ENCODE assay signal across 9 cellular contexts in the genomic region with DNA sequence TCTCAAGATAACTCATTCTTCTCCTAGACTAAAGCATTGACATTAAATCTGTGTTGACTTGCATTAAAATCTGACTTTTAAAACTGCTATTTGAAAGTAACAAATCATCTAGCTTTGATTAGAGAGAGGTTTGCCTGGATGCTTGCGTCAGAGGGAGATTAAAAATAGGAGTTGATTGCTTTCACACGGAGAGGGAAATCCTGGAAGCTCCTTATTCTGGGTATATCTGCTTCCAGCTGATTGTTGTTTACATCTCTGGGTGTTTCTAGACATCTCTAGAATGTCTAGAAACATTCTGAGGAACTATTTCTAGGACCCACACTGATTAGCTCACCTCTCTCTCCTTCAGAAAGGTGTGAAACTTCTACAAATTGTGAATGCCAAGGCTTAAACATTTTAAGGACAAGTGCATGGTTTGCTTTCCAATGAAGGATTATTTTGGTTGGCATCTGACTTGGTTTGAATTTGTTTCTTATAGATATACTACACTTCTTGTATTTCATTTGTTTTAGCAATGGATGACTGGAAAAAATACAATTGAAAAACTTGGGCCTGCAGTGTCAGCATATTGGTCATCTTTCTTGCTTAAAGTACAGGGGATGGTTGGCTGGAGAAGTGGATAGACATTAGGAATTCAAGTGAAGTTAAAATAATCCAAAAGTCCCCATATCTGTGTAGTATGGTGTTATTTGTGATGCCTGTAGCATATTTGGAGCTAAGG. TPM values are rescaled to one million over a fixed set of nuclear protein-coding genes. Genes with fewer than 3 reads are reported as not detected.
A peak's percentile ranks its signal among the peaks of the same experiment; 100 is the strongest.
DNase-seq lines count a peak whose midpoint lies in the region; ATAC-seq, FAIRE-seq and TF ChIP-seq lines count a peak whose summit lies in the region.
"Had no signal": no experiment of that assay in that cellular context is flagged by ENCODE, and none has a peak within 500 bp of the region (broad histone marks: within the 10 kb centered on the region; RNA-seq: fewer than 3 reads in every experiment).

No MANE protein-coding gene starts in this region.

- H3K36me3 Mint-ChIP-seq in CD8-positive, alpha-beta memory T cell: peaks cover 0 to 5% (median 5%) of the 10 kb centered on the region in 3 donors

- intact Hi-C loops in endothelial cell of umbilical vein (cut with micrococcal nuclease): loop anchor here (1.0 to 5.0 kb wide), 2 partner anchors 10 to 90 kb away; no protein-coding TSS in a partner anchor

- H3K9me3 Mint-ChIP-seq in CD8-positive, alpha-beta memory T cell: no peaks in the 10 kb centered on the region

- CTCF ChIA-PET in CD8-positive, alpha-beta memory T cell (lab: Charles Lee): no interaction called here
- CTCF ChIA-PET in endothelial cell of umbilical vein (lab: Charles Lee): interaction anchor here (0.6 to 8.9 kb wide), 4 partner anchors 11 to 135 kb away, joined by 3 to 261 read pairs (median 5); no protein-coding TSS in a partner anchor

- no peaks in the 10 kb centered on the region for H3K9me1 ChIP-seq in endothelial cell of umbilical vein (replicated peaks; ENCODE audit: control insufficient read depth, extremely low read depth, insufficient read depth, low read length)

- POLR2A ChIA-PET in CD8-positive, alpha-beta memory T cell (lab: Charles Lee): no interaction called here
- POLR2A ChIA-PET in endothelial cell of umbilical vein (lab: Charles Lee): interaction anchor here (0.6 kb wide), 1 partner anchor 30 kb away, joined by 6 read pairs; no protein-coding TSS in a partner anchor

- H3K9ac ChIP-seq in endothelial cell of umbilical vein (replicated peaks; ENCODE audit: extremely low read depth, insufficient read depth, low read length): no peak overlapping the region

- FAIRE-seq in endothelial cell of umbilical vein (lab: Jason Lieb, UNC): no peak
- no peak for FAIRE-seq in GM12892 (lab: Jason Lieb, UNC)

- H3K27me3 Mint-ChIP-seq in CD8-positive, alpha-beta memory T cell: peaks cover 0 to 1% of the 10 kb centered on the region in 2 donors

- peaks cover 55% of the 10 kb centered on the region for H3K4me1 ChIP-seq in CD8-positive, alpha-beta memory T cell (ENCODE audit: insufficient read depth, low read length)
- H3K4me1 ChIP-seq in Peyer's patch (peaks cover 0 to 35% (median 18%) of the 10 kb centered on the region in 4 donors), endothelial cell of umbilical vein (ENCODE audit: control insufficient read depth, extremely low read depth, insufficient read depth, low read length) (peaks cover 11% of the 10 kb centered on the region), osteoblast (ENCODE audit: insufficient read depth, low read length) (peaks cover 17% of the 10 kb centered on the region)

- H3K4me3 Mint-ChIP-seq in CD8-positive, alpha-beta memory T cell: peak overlapping the region in 6 of 7 donors; percentile 91 to 95 (median 94)

- peaks cover 58% of the 10 kb centered on the region for H3K79me2 ChIP-seq in endothelial cell of umbilical vein (ENCODE audit: control insufficient read depth, insufficient read depth, low read length)
- H3K79me2 ChIP-seq in osteoblast (ENCODE audit: insufficient read depth, low read length): peaks cover 62% of the 10 kb centered on the region

- no peaks in the 10 kb centered on the region for H3K27me3 ChIP-seq in CD8-positive, alpha-beta memory T cell (ENCODE audit: insufficient read depth, low read length, poor library complexity, severe bottlenecking)
- H3K27me3 ChIP-seq in Peyer's patch (no peaks in the 10 kb centered on the region), endothelial cell of umbilical vein (ENCODE audit: control insufficient read depth in 2 of 2, insufficient read depth in 2 of 2, low read length in 2 of 2) (no peaks in the 10 kb centered on the region), osteoblast (ENCODE audit: insufficient read depth, low read length) (no peaks in the 10 kb centered on the region)

- no TSS peak for BruUV-seq in endothelial cell of umbilical vein (replicated peaks; lab: Mats Ljungman, UMichigan)

- dilution Hi-C loops in endothelial cell of umbilical vein (cut with MboI; ENCODE audit: extremely low pct_ligation_motif_present, low sequenced_read_pairs): no loop called here

- peaks cover 7% of the 10 kb centered on the region for H4K20me1 ChIP-seq in endothelial cell of umbilical vein (replicated peaks; ENCODE audit: control insufficient read depth, extremely low read depth, insufficient read depth, low read length)
- H4K20me1 ChIP-seq in osteoblast (ENCODE audit: insufficient read depth, low read length): peaks cover 21% of the 10 kb centered on the region

- H3K4me2 ChIP-seq in endothelial cell of umbilical vein (ENCODE audit: insufficient read depth, low read length) (peak overlapping the region; percentile 96), osteoblast (ENCODE audit: insufficient read depth, low read length) (peak overlapping the region; percentile 97)

- no peak for ATAC-seq in HG02763 (IDR thresholded peaks at IDR 0.05; ENCODE audit: unreplicated experiment)

- H3K4me3 ChIP-seq in CD8-positive, alpha-beta memory T cell (ENCODE audit: low read length): peak overlapping the region; percentile 5
- H3K4me3 ChIP-seq in Peyer's patch (peak overlapping the region in 3 of 4 donors; percentile 76 to 97 (median 85)), endothelial cell of umbilical vein (replicated peaks in 1 of 3; ENCODE audit: insufficient read depth in 1 of 3, low read depth in 1 of 3, low read length in 3 of 3) (peak overlapping the region in 1 of 3 experiments; percentile 94), osteoblast (ENCODE audit: insufficient read depth, low read length) (no peak overlapping the region)

- H3K4me1 Mint-ChIP-seq in CD8-positive, alpha-beta memory T cell: peaks cover 45 to 56% (median 52%) of the 10 kb centered on the region in 3 donors

- H3K36me3 ChIP-seq in CD8-positive, alpha-beta memory T cell (ENCODE audit: insufficient read depth, low read length): no peaks in the 10 kb centered on the region
- H3K36me3 ChIP-seq in Peyer's patch: no peaks in the 10 kb centered on the region
- no peaks in the 10 kb centered on the region for H3K36me3 ChIP-seq in endothelial cell of umbilical vein (ENCODE audit: control insufficient read depth in 2 of 2, extremely low read depth in 1 of 2, insufficient read depth in 2 of 2, low read length in 2 of 2)
- H3K36me3 ChIP-seq in osteoblast (ENCODE audit: insufficient read depth, low read length): no peaks in the 10 kb centered on the region

- no peak for DNase-seq in CD8-positive, alpha-beta memory T cell
- DNase-seq in Peyer's patch: no peak
- peak; percentile 21 for DNase-seq in endothelial cell of umbilical vein (ENCODE audit: low read depth, low spot score)
- DNase-seq in osteoblast (ENCODE audit: insufficient read length, low spot score, missing footprints): no peak
- DNase-seq in Ammon's horn (ENCODE audit: low spot score): no peak
- DNase-seq in GM12892 (ENCODE audit: insufficient read length): no peak
- no peak for DNase-seq in stimulated activated CD4-positive, alpha-beta T cell treated with anti-CD3 and anti-CD28 coated beads, Interleukin-1b, Interleukin-23, amount 100 ng/mL, for 48 hours
- DNase-seq: T1000 had no signal

- H2AFZ ChIP-seq in endothelial cell of umbilical vein (ENCODE audit: low read depth, low read length): no peak overlapping the region
- H2AFZ ChIP-seq in osteoblast (ENCODE audit: low read length): no peak overlapping the region

- H3K9me3 ChIP-seq in CD8-positive, alpha-beta memory T cell (ENCODE audit: low read length): no peaks in the 10 kb centered on the region
- no peaks in the 10 kb centered on the region for H3K9me3 ChIP-seq in Peyer's patch
- no peaks in the 10 kb centered on the region for H3K9me3 ChIP-seq in endothelial cell of umbilical vein (replicated peaks; ENCODE audit: control insufficient read depth, insufficient read depth, low read length)
- H3K9me3 ChIP-seq in osteoblast (ENCODE audit: low read depth, low read length): no peaks in the 10 kb centered on the region

- no peak for TF ChIP-seq CTCF in Peyer's patch (IDR thresholded peaks at IDR 0.05)
- no peak for TF ChIP-seq CTCF in endothelial cell of umbilical vein (IDR thresholded peaks at IDR 0.05; ENCODE audit: extremely low read depth in 1 of 2, insufficient read depth in 1 of 2, low read depth in 1 of 2, low read length in 2 of 2)
- TF ChIP-seq CTCF in osteoblast (IDR thresholded peaks at IDR 0.05; ENCODE audit: extremely low read depth, low read depth, low read length): no peak

- no peak overlapping the region for H3K27ac ChIP-seq in CD8-positive, alpha-beta memory T cell (ENCODE audit: low read depth, low read length)
- peak overlapping the region in 1 of 4 donors; percentile 17 for H3K27ac ChIP-seq in Peyer's patch
- H3K27ac ChIP-seq in endothelial cell of umbilical vein (ENCODE audit: insufficient read depth, low read depth, low read length): no peak overlapping the region
- no peak overlapping the region for H3K27ac ChIP-seq in osteoblast (ENCODE audit: low read depth, low read length)

- TF ChIP-seq POLR2A in Peyer's patch (IDR thresholded peaks at IDR 0.05) (no peak), endothelial cell of umbilical vein (IDR thresholded peaks at IDR 0.05; ENCODE audit: low read depth, low read length) (no peak), GM12892 (IDR thresholded peaks at IDR 0.05; ENCODE audit: low read depth, low read length) (no peak)

- H3K27ac Mint-ChIP-seq in CD8-positive, alpha-beta memory T cell: peak overlapping the region in 6 of 8 donors; percentile 13 to 81 (median 26)

TF ChIP-seq in endothelial cell of umbilical vein, 7 proteins besides CTCF, POLR2A, EP300 and RAD21 (continues in another document):
- TF ChIP-seq, protein P1, sequence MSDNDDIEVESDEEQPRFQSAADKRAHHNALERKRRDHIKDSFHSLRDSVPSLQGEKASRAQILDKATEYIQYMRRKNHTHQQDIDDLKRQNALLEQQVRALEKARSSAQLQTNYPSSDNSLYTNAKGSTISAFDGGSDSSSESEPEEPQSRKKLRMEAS (IDR thresholded peaks at IDR 0.05; ENCODE audit: insufficient read depth, insufficient read length): no peak
- no peak for TF ChIP-seq EZH2 (IDR thresholded peaks at IDR 0.05; ENCODE audit: borderline replicate concordance, low read depth, low read length, severe bottlenecking)
- no peak for TF ChIP-seq FOS (IDR thresholded peaks at IDR 0.05; ENCODE audit: borderline replicate concordance, insufficient read depth, low read length)
- no peak for TF ChIP-seq POLR2AphosphoS5 (IDR thresholded peaks at IDR 0.05; ENCODE audit: insufficient read depth, low read depth, low read length)

RNA-seq across cellular contexts. Expression of gene DIP2B, which starts 2.1 kb away (rescaled TPM):
- total RNA-seq in CD8-positive, alpha-beta memory T cell: 10 to 100 TPM; 20.4 to 21.0 TPM
- 7.9 TPM for polyA plus RNA-seq in CD8-positive, alpha-beta memory T cell
- total RNA-seq in Peyer's patch (10 to 100 TPM; 28.0 to 73.4 (median 42.5) TPM), endothelial cell of umbilical vein (27.7 and 28.0 TPM in 2 replicates), osteoblast (28.2 and 29.8 TPM in 2 replicates)
- 11.2 and 14.5 TPM in 2 replicates for polyA plus RNA-seq in endothelial cell of umbilical vein
- 11.5 and 11.6 TPM in 2 replicates for polyA plus RNA-seq in endothelial cell of umbilical vein (2011; cell fraction: cytosol; rRNA removed)
- 25.7 and 28.2 TPM in 2 replicates for polyA plus RNA-seq in endothelial cell of umbilical vein (2011; cell fraction: nucleus; rRNA removed)
- polyA plus RNA-seq in endothelial cell of umbilical vein (2012): 21.3 and 22.1 TPM in 2 replicates
- 75.7 and 78.9 TPM in 2 replicates for polyA minus RNA-seq in endothelial cell of umbilical vein
- polyA minus RNA-seq in endothelial cell of umbilical vein (2011; cell fraction: cytosol; rRNA and poly(A)+ RNA removed): 24.3 TPM
- 33.4 and 47.8 TPM in 2 replicates for polyA minus RNA-seq in endothelial cell of umbilical vein (2011; cell fraction: nucleus; rRNA and poly(A)+ RNA removed)
- 13.2 TPM for polyA plus RNA-seq in GM12892 (2012; ENCODE audit: missing spikeins)
